Comparison of ENCODE assay signal across 31 cellular contexts in genomic region chr5:6948562-6948961, GRCh38.
"Had no signal": no experiment of that assay in that cellular context is flagged by ENCODE, and none has a peak within 500 bp of the region (broad histone marks: within the 10 kb centered on the region; RNA-seq: fewer than 3 reads in every experiment).

No MANE protein-coding gene starts in this region.

- H3K9me3 ChIP-seq: ovary, psoas muscle, spleen, suprapubic skin, testis, tibial artery, transverse colon, upper lobe of right lung, uterus had no signal

- H3K4me2 ChIP-seq: neural progenitor cell, smooth muscle cell had no signal

- DNase-seq: naive thymus-derived CD8-positive, alpha-beta T cell; occipital lobe; ovary; posterior cingulate gyrus; psoas muscle; right cardiac atrium; spleen; stimulated activated CD4-positive, alpha-beta T cell treated with anti-CD3 and anti-CD28 coated beads, Interleukin-12 subunit alpha, Interleukin-12 subunit beta, amount 100 ng/mL, for 4 hours; stimulated activated CD4-positive, alpha-beta T cell treated with anti-CD3 and anti-CD28 coated beads, Interleukin-1b, Interleukin-23, amount 100 ng/mL, for 48 hours; stimulated activated CD4-positive, alpha-beta T cell treated with anti-CD3 and anti-CD28 coated beads, Interleukin-4, amount 100 ng/mL, for 1 hour; stimulated activated CD4-positive, alpha-beta T cell treated with anti-CD3 and anti-CD28 coated beads, Interleukin-4, amount 100 ng/mL, for 4 hours; stimulated activated CD8-positive, alpha-beta memory T cell treated with anti-CD3 and anti-CD28 coated beads, Interleukin-4, amount 100 ng/mL, for 48 hours; stimulated activated naive CD4-positive, alpha-beta T cell; stimulated activated naive CD8-positive, alpha-beta T cell treated with anti-CD3 and anti-CD28 coated beads, Interleukin-15, amount 100 ng/mL, for 72 hours; stimulated activated naive CD8-positive, alpha-beta T cell treated with anti-CD3 and anti-CD28 coated beads, Interleukin-15, Interleukin-2, amounts not matched to agents 100 U/mL and 50 U/mL, for 24 hours; substantia nigra; testis; tibial artery; transverse colon; upper lobe of right lung; uterus had no signal

- H2AFZ ChIP-seq: neural progenitor cell, parathyroid adenoma had no signal

- H3K27ac Mint-ChIP-seq: natural killer cell treated with Interleukin-12 subunit alpha and Interleukin-12 subunit beta and Interleukin-15 and Interleukin-18, amount 100 ng/mL, for 72 hours; neural progenitor cell; progenitor cell of endocrine pancreas; stimulated activated memory B cell treated with anti-CD40 and anti-IgM and Interleukin-4, amounts not matched to agents 10 μg/mL and 1 μg/mL and 100 μg/mL, for 72 hours; stimulated activated naive CD8-positive, alpha-beta T cell treated with anti-CD3 and anti-CD28 coated beads, Interleukin-15, amount 100 ng/mL, for 72 hours; type B pancreatic cell had no signal

- H3K4me3 Mint-ChIP-seq: naive thymus-derived CD8-positive, alpha-beta T cell; natural killer cell treated with Interleukin-12 subunit alpha and Interleukin-12 subunit beta and Interleukin-15 and Interleukin-18, amount 100 ng/mL, for 72 hours; neural progenitor cell; stimulated activated memory B cell treated with anti-CD40 and anti-IgM and Interleukin-4, amounts not matched to agents 10 μg/mL and 1 μg/mL and 100 μg/mL, for 72 hours; stimulated activated naive CD8-positive, alpha-beta T cell treated with anti-CD3 and anti-CD28 coated beads, Interleukin-15, amount 100 ng/mL, for 72 hours; type B pancreatic cell had no signal

- ATAC-seq: naive thymus-derived CD8-positive, alpha-beta T cell; natural killer cell treated with Interleukin-12 subunit alpha and Interleukin-12 subunit beta and Interleukin-15 and Interleukin-18, amount 100 ng/mL, for 72 hours; right cardiac atrium; sciatic nerve; stimulated activated memory B cell treated with anti-CD40 and anti-IgM and Interleukin-4, amounts not matched to agents 10 μg/mL and 1 μg/mL and 100 μg/mL, for 72 hours; stimulated activated naive CD8-positive, alpha-beta T cell treated with anti-CD3 and anti-CD28 coated beads, Interleukin-15, amount 100 ng/mL, for 72 hours; stimulated activated naive CD8-positive, alpha-beta T cell treated with anti-CD3 and anti-CD28 coated beads, Interleukin-15, Interleukin-2, amounts not matched to agents 100 U/mL and 50 U/mL, for 24 hours; upper lobe of right lung had no signal

- H3K27me3 Mint-ChIP-seq: stimulated activated memory B cell treated with anti-CD40 and anti-IgM and Interleukin-4, amounts not matched to agents 10 μg/mL and 1 μg/mL and 100 μg/mL, for 72 hours had no signal

- H3K36me3 ChIP-seq: neural progenitor cell, ovary, spleen, suprapubic skin, tibial artery, transverse colon, upper lobe of right lung, uterus had no signal

- H3K4me3 ChIP-seq: neural progenitor cell, ovary, psoas muscle, skin epidermis, smooth muscle cell, spleen, suprapubic skin, testis, tibial artery, transverse colon, upper lobe of right lung, uterus had no signal

- H3K9ac ChIP-seq: neural progenitor cell, parathyroid adenoma had no signal

- H3K4me1 ChIP-seq: neural progenitor cell, parathyroid adenoma, psoas muscle, spleen, suprapubic skin, testis, tibial artery, transverse colon, upper lobe of right lung, uterus had no signal

- H3K79me2 ChIP-seq: parathyroid adenoma had no signal

- H3K27ac ChIP-seq: neural progenitor cell, ovary, parathyroid adenoma, psoas muscle, skin epidermis, spleen, suprapubic skin, testis, tibial artery, transverse colon, upper lobe of right lung, uterus had no signal

- H3K27me3 ChIP-seq: neural progenitor cell, ovary, testis, transverse colon, upper lobe of right lung, uterus had no signal

- H3K36me3 Mint-ChIP-seq: naive thymus-derived CD8-positive, alpha-beta T cell; natural killer cell treated with Interleukin-12 subunit alpha and Interleukin-12 subunit beta and Interleukin-15 and Interleukin-18, amount 100 ng/mL, for 72 hours; neural progenitor cell; stimulated activated memory B cell treated with anti-CD40 and anti-IgM and Interleukin-4, amounts not matched to agents 10 μg/mL and 1 μg/mL and 100 μg/mL, for 72 hours; type B pancreatic cell had no signal

- H3K9me3 Mint-ChIP-seq: neural progenitor cell; stimulated activated memory B cell treated with anti-CD40 and anti-IgM and Interleukin-4, amounts not matched to agents 10 μg/mL and 1 μg/mL and 100 μg/mL, for 72 hours; stimulated activated naive CD8-positive, alpha-beta T cell treated with anti-CD3 and anti-CD28 coated beads, Interleukin-15, amount 100 ng/mL, for 72 hours had no signal

- H3K4me1 Mint-ChIP-seq: naive thymus-derived CD8-positive, alpha-beta T cell; stimulated activated memory B cell treated with anti-CD40 and anti-IgM and Interleukin-4, amounts not matched to agents 10 μg/mL and 1 μg/mL and 100 μg/mL, for 72 hours; stimulated activated naive CD8-positive, alpha-beta T cell treated with anti-CD3 and anti-CD28 coated beads, Interleukin-15, amount 100 ng/mL, for 72 hours had no signal
